ENCODE assay signal across 14 cellular contexts in the genomic region with DNA sequence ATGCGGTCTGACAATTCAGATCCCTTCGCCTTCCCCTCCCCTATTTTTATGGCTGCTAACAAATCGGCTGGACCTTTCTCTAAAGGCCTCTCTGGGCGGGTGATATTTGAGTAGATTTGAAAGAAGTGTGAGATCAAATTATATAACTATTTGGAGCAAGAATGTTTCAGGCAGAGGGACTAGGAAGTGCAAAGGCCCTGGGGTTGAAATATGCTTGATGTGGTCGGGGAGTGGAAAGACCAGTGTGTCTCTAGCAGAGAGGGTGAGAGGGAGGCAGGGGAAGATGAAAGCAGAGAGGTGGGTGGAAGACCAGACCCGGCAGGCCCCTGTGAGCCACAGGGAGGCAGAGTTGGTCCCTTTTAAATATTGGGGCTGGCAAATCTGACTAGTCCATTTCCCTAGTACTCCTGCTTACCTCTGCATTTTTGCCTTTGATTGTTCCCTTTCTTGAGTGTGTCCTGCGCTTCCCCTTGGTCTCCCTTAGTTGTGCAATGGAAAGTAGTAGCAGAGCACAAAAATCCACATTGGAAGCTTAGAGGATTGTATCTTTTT. TPM values are rescaled to one million over a fixed set of nuclear protein-coding genes. Genes with fewer than 3 reads are reported as not detected.
DNase-seq lines count a peak whose midpoint lies in the region; ATAC-seq and TF ChIP-seq lines count a peak whose summit lies in the region.
"Had no signal": no experiment of that assay in that cellular context is flagged by ENCODE, and none has a peak within 500 bp of the region (broad histone marks: within the 10 kb centered on the region; RNA-seq: fewer than 3 reads in every experiment).

No MANE protein-coding gene starts in this region.

- H3K4me1 ChIP-seq in PC-9 (replicated peaks; ENCODE audit: insufficient read depth): peaks cover 30% of the 10 kb centered on the region
- peaks cover 10% of the 10 kb centered on the region for H3K4me1 ChIP-seq in foreskin keratinocyte
- H3K4me1 ChIP-seq: HAP-1 had no signal

- BruUV-seq in PC-9 (replicated peaks; lab: Mats Ljungman, UMichigan): no TSS peak

- no peak overlapping the region for H2AFZ ChIP-seq in PC-9

- no peaks in the 10 kb centered on the region for H3K9me3 Mint-ChIP-seq in T-cell
- H3K9me3 Mint-ChIP-seq: T-helper 2 cell treated with Interferon-gamma antibody and Interleukin-4, amounts not matched to agents 5 μg/mL and 100 μg/mL, for 36 hours had no signal

- no peak overlapping the region for H3K4me3 ChIP-seq in PC-9
- H3K4me3 ChIP-seq: body of pancreas, HAP-1 had no signal

- H3K79me2 ChIP-seq in PC-9 (ENCODE audit: low read depth): peaks cover 60% of the 10 kb centered on the region

- H3K9me2 ChIP-seq in PC-9 (ENCODE audit: insufficient read depth): no peaks in the 10 kb centered on the region

- POLR2A ChIA-PET in PC-9 (lab: Charles Lee; ENCODE audit: unreplicated experiment) (no interaction called here), T-cell (lab: Charles Lee) (no interaction called here)

- H3K4me2 ChIP-seq in PC-9: no peak overlapping the region

- H3K4me3 Mint-ChIP-seq in T-cell: no peak overlapping the region
- H3K4me3 Mint-ChIP-seq: T-helper 2 cell treated with Interferon-gamma antibody and Interleukin-4, amounts not matched to agents 5 μg/mL and 100 μg/mL, for 36 hours had no signal

- H3K27me3 Mint-ChIP-seq in T-cell: no peaks in the 10 kb centered on the region

- CTCF ChIA-PET in PC-9 (lab: Charles Lee): no interaction called here
- CTCF ChIA-PET in T-cell (lab: Charles Lee): interaction anchor here in 1 of 2 donors (0.9 kb wide), 1 partner anchor 35 kb away, joined by 3 read pairs; no protein-coding TSS in a partner anchor

- TF ChIP-seq CTCF in PC-9 (conservative IDR thresholded peaks at IDR 0.05) (0 out of 2 replicates have a peak, but pooled peaks have one; percentile 18), foreskin keratinocyte (conservative IDR thresholded peaks at IDR 0.05) (peak; percentile 60)

- peaks cover 37 to 59% (median 40%) of the 10 kb centered on the region in 3 donors for H3K4me1 Mint-ChIP-seq in T-cell

- intact Hi-C loops in Right ventricle myocardium superior (cut with DNase I) (no loop called here), Right ventricle myocardium inferior (cut with DNase I) (no loop called here), PC-9 (cut with micrococcal nuclease; ENCODE audit: unreplicated experiment) (no loop called here)

- H3K9me3 ChIP-seq in PC-9 (ENCODE audit: insufficient read depth, low read depth): no peaks in the 10 kb centered on the region
- H3K9me3 ChIP-seq: body of pancreas, HAP-1 had no signal

- H3K27ac Mint-ChIP-seq in T-cell: no peak overlapping the region
- H3K27ac Mint-ChIP-seq: T-helper 2 cell treated with Interferon-gamma antibody and Interleukin-4, amounts not matched to agents 5 μg/mL and 100 μg/mL, for 36 hours had no signal

- H3K27me3 ChIP-seq in PC-9 (ENCODE audit: insufficient read depth, low read depth) (no peaks in the 10 kb centered on the region), foreskin keratinocyte (no peaks in the 10 kb centered on the region)
- H3K27me3 ChIP-seq: body of pancreas had no signal

- DNase-seq in Right ventricle myocardium superior (no peak), Right ventricle myocardium inferior (ENCODE audit: missing footprints) (no peak), PC-9 (no peak), foreskin keratinocyte (no peak), superior temporal gyrus (ENCODE audit: extremely low spot score) (peak; percentile 17), T-cell (no peak)
- DNase-seq: Kasumi-1, NCI-H82 had no signal

- peak; percentile 15 for ATAC-seq in Right ventricle myocardium superior (ENCODE audit: poor library complexity)
- no peak for ATAC-seq in Right ventricle myocardium inferior
- no peak for ATAC-seq in foreskin keratinocyte
- ATAC-seq in GM19463 (IDR thresholded peaks at IDR 0.05; ENCODE audit: unreplicated experiment): no peak
- ATAC-seq in GM19455 (IDR thresholded peaks at IDR 0.05; ENCODE audit: unreplicated experiment): no peak
- ATAC-seq in T-cell (replicated peaks in 1 of 4): no peak
- ATAC-seq: body of pancreas, esophagus mucosa had no signal

- peaks cover 10% of the 10 kb centered on the region for H3F3A ChIP-seq in PC-9 (ENCODE audit: insufficient read depth, low read depth)

- 0 out of 2 replicates have a peak, but pooled peaks cover 4% of the 10 kb centered on the region for H4K20me1 ChIP-seq in PC-9 (ENCODE audit: insufficient read depth)

- no peaks in the 10 kb centered on the region for H3K36me3 ChIP-seq in PC-9 (ENCODE audit: low read depth)
- H3K36me3 ChIP-seq: HAP-1 had no signal

- peaks cover 23% of the 10 kb centered on the region for H3K36me3 Mint-ChIP-seq in T-cell

- no peak overlapping the region for H3K27ac ChIP-seq in PC-9
- no peak overlapping the region for H3K27ac ChIP-seq in foreskin keratinocyte
- H3K27ac ChIP-seq: body of pancreas had no signal

RNA-seq across cellular contexts. Expression of a gene that starts 32.3 kb away (rescaled TPM):
- total RNA-seq in Right ventricle myocardium superior (46.6 TPM), Right ventricle myocardium inferior (45.9 TPM), PC-9 (2021) (37.8 and 50.0 TPM in 2 replicates), foreskin keratinocyte (10.5 and 13.7 TPM in 2 replicates), T-cell (10 to 100 TPM; 26.2 to 52.2 (median 38.7) TPM)
- polyA plus RNA-seq in foreskin keratinocyte: 15.3 and 16.6 TPM in 2 replicates
